Comparison of ENCODE assay signal across 11 cellular contexts in genomic region chr1:203661572-203661971, GRCh38. TPM values are rescaled to one million over a fixed set of nuclear protein-coding genes. Genes with fewer than 3 reads are reported as not detected.
DNase-seq lines count a peak whose midpoint lies in the region; ATAC-seq and TF ChIP-seq lines count a peak whose summit lies in the region.
"Had no signal": no experiment of that assay in that cellular context is flagged by ENCODE, and none has a peak within 500 bp of the region (broad histone marks: within the 10 kb centered on the region; RNA-seq: fewer than 3 reads in every experiment).

No MANE protein-coding gene starts in this region.

- no peak overlapping the region for H3K27ac Mint-ChIP-seq in mesothelial cell of epicardium
- no peak overlapping the region for H3K27ac Mint-ChIP-seq in activated naive CD4-positive, alpha-beta T cell treated with anti-CD3 and anti-CD28 coated beads, Interleukin-2, amount 10 ng/mL, durations not matched to agents 7 days and 5 days

- CTCF ChIA-PET in activated naive CD4-positive, alpha-beta T cell treated with anti-CD3 and anti-CD28 coated beads, Interleukin-2, amount 10 ng/mL, durations not matched to agents 7 days and 5 days (lab: Charles Lee) = interaction anchor here (0.5 to 1.9 kb wide), 7 partner anchors 8 to 717 kb away, joined by 3 to 7 read pairs (median 4); partner anchors contain the start of gene ATP2B4

- no peak overlapping the region for H3K9ac ChIP-seq in rectal smooth muscle tissue (ENCODE audit: low read length)

- H3K4me3 ChIP-seq in RWPE2 (ENCODE audit: severe bottlenecking) (no peak overlapping the region), heart left ventricle (no peak overlapping the region), rectal smooth muscle tissue (ENCODE audit: low read length) (no peak overlapping the region)
- H3K4me3 ChIP-seq: GM23248 had no signal

- TF ChIP-seq CTCF in RWPE2 (IDR thresholded peaks at IDR 0.05; ENCODE audit: poor library complexity, severe bottlenecking) (no peak), heart left ventricle (IDR thresholded peaks at IDR 0.05) (no peak), mesothelial cell of epicardium (IDR thresholded peaks at IDR 0.05; ENCODE audit: unreplicated experiment) (no peak), GM20000 (IDR thresholded peaks at IDR 0.05; ENCODE audit: extremely low read depth, missing control alignments) (no peak)

- H3K27me3 ChIP-seq in RWPE2 (ENCODE audit: insufficient read depth, poor library complexity, severe bottlenecking) (no peaks in the 10 kb centered on the region), heart left ventricle (no peaks in the 10 kb centered on the region), rectal smooth muscle tissue (ENCODE audit: control insufficient read depth, insufficient read depth, low read length) (no peaks in the 10 kb centered on the region)

- H3K27me3 Mint-ChIP-seq in mesothelial cell of epicardium (ENCODE audit: low read depth) = no peaks in the 10 kb centered on the region
- no peaks in the 10 kb centered on the region for H3K27me3 Mint-ChIP-seq in activated naive CD4-positive, alpha-beta T cell treated with anti-CD3 and anti-CD28 coated beads, Interleukin-2, amount 10 ng/mL, durations not matched to agents 7 days and 5 days

- H3K4me1 Mint-ChIP-seq in mesothelial cell of epicardium = peaks cover 20% of the 10 kb centered on the region
- H3K4me1 Mint-ChIP-seq in activated naive CD4-positive, alpha-beta T cell treated with anti-CD3 and anti-CD28 coated beads, Interleukin-2, amount 10 ng/mL, durations not matched to agents 7 days and 5 days = peaks cover 43% of the 10 kb centered on the region

- H3K36me3 Mint-ChIP-seq in mesothelial cell of epicardium = peaks cover 13% of the 10 kb centered on the region
- peaks cover 17% of the 10 kb centered on the region for H3K36me3 Mint-ChIP-seq in activated naive CD4-positive, alpha-beta T cell treated with anti-CD3 and anti-CD28 coated beads, Interleukin-2, amount 10 ng/mL, durations not matched to agents 7 days and 5 days

- H3K4me3 Mint-ChIP-seq in mesothelial cell of epicardium = no peak overlapping the region
- no peak overlapping the region for H3K4me3 Mint-ChIP-seq in activated naive CD4-positive, alpha-beta T cell treated with anti-CD3 and anti-CD28 coated beads, Interleukin-2, amount 10 ng/mL, durations not matched to agents 7 days and 5 days

- H3K9me3 Mint-ChIP-seq in mesothelial cell of epicardium = no peaks in the 10 kb centered on the region
- H3K9me3 Mint-ChIP-seq in activated naive CD4-positive, alpha-beta T cell treated with anti-CD3 and anti-CD28 coated beads, Interleukin-2, amount 10 ng/mL, durations not matched to agents 7 days and 5 days = no peaks in the 10 kb centered on the region

- no peak for TF ChIP-seq POLR2A in heart left ventricle (IDR thresholded peaks at IDR 0.05)

- intact Hi-C loops in heart left ventricle (cut with DNase I) = no loop called here

- ATAC-seq in RWPE2 (ENCODE audit: low read depth) = no peak
- ATAC-seq in heart left ventricle = peak; percentile 68 to 86 (median 80)

- H3K27ac ChIP-seq in RWPE2 (ENCODE audit: poor library complexity, severe bottlenecking) = peak overlapping the region; percentile 90
- H3K27ac ChIP-seq in heart left ventricle = peak overlapping the region in 6 of 12 donors; percentile 5 to 87 (median 26)
- H3K27ac ChIP-seq in rectal smooth muscle tissue (ENCODE audit: low read depth, low read length) = peak overlapping the region; percentile 74
- H3K27ac ChIP-seq: 22Rv1 had no signal

- peaks cover 3% of the 10 kb centered on the region; the same call in 1 of the 2 replicates for H3K36me3 ChIP-seq in RWPE2 (ENCODE audit: low read depth)
- peaks cover 0 to 13% (median 0%) of the 10 kb centered on the region in 9 donors for H3K36me3 ChIP-seq in heart left ventricle
- H3K36me3 ChIP-seq in rectal smooth muscle tissue (ENCODE audit: control insufficient read depth, insufficient read depth, low read length) = no peaks in the 10 kb centered on the region

- H3K4me1 ChIP-seq in RWPE2 (ENCODE audit: insufficient read depth, poor library complexity, severe bottlenecking) (peaks cover 28% of the 10 kb centered on the region), heart left ventricle (peaks cover 12 to 85% (median 70%) of the 10 kb centered on the region in 12 donors), rectal smooth muscle tissue (ENCODE audit: control insufficient read depth, insufficient read depth, low read length) (peaks cover 70% of the 10 kb centered on the region)

- WGBS in heart left ventricle, 4 donors = 21 to 39% (median 29%) methylated on average over 2 of the region's 2 CpGs

- no peaks in the 10 kb centered on the region for H3K9me3 ChIP-seq in RWPE2 (ENCODE audit: severe bottlenecking)
- H3K9me3 ChIP-seq in heart left ventricle = no peaks in the 10 kb centered on the region

- DNase-seq in DMS53 (lab: John Stamatoyannopoulos, UW) = peak; percentile 27
- DNase-seq in DMS53 treated with DMSO at 0.1 percent for 48 hours (lab: John Stamatoyannopoulos, UW; ENCODE audit: unreplicated experiment) = no peak
- no peak for DNase-seq in RWPE2 (ENCODE audit: low spot score)
- peak in 4 of 5 donors; percentile 54 to 78 (median 67) for DNase-seq in heart left ventricle
- no peak for DNase-seq in mesothelial cell of epicardium (ENCODE audit: low spot score in 2 of 2, unreplicated experiment in 2 of 2)
- DNase-seq in GM20000 (ENCODE audit: low spot score) = no peak
- DNase-seq in activated naive CD4-positive, alpha-beta T cell treated with anti-CD3 and anti-CD28 coated beads, Interleukin-2, amount 10 ng/mL, durations not matched to agents 7 days and 5 days = no peak
- DNase-seq: GM23248, NCI-H446 had no signal

RNA-seq across cellular contexts. Expression of gene ATP2B4, which starts 34.9 kb away (rescaled TPM):
- total RNA-seq in heart left ventricle (100 to 1,000 TPM in 8 of 9 donors, 10 to 100 TPM in 1; 87.0 to 253 (median 159) TPM), mesothelial cell of epicardium (234 to 238 TPM (median 237 TPM) in 3 replicates)
- polyA plus RNA-seq in heart left ventricle = 100 to 1,000 TPM in 1 of 2 donors, 10 to 100 TPM in 1; 56.0 to 142 TPM

Comparison
In these comparisons a context has a peak if more than half of its experiments do, and no peak if none do; other contexts are left out.
1. DNase-seq: peak in DMS53 (single experiment) and heart left ventricle (4 of 5); none in DMS53 treated with DMSO at 0.1 percent for 48 hours (single experiment), RWPE2 (single experiment), mesothelial cell of epicardium (0 of 2), GM20000 (single experiment) and activated naive CD4-positive, alpha-beta T cell treated with anti-CD3 and anti-CD28 coated beads, Interleukin-2, amount 10 ng/mL, durations not matched to agents 7 days and 5 days (single experiment).